In genomic region chr11:73804712-73805111, GRCh38 we compare ENCODE assay signal across 23 cellular contexts.
"Had no signal": no experiment of that assay in that cellular context is flagged by ENCODE, and none has a peak within 500 bp of the region (broad histone marks: within the 10 kb centered on the region; RNA-seq: fewer than 3 reads in every experiment).

No MANE protein-coding gene starts in this region.

- H3K4me3 ChIP-seq: body of pancreas, cardiac muscle cell, hepatocyte, lung, sigmoid colon, smooth muscle cell, transverse colon, uterus had no signal

- H3K27ac Mint-ChIP-seq: activated naive CD4-positive, alpha-beta T cell treated with anti-CD3 and anti-CD28 coated beads for 36 hours; activated T-helper 2 cell treated with anti-CD3 and anti-CD28 coated beads, Interferon-gamma antibody, Interleukin-2, Interleukin-4, amounts not matched to agents 10 μg/mL and 5 μg/mL and 100 μg/mL, durations not matched to agents 14 hours and 24 hours and 36 hours; immature natural killer cell; naive thymus-derived CD4-positive, alpha-beta T cell; stimulated activated naive B cell treated with anti-CD40 and anti-IgM and Interleukin-4, amounts not matched to agents 10 μg/mL and 1 μg/mL and 100 μg/mL, for 72 hours had no signal

- H3K4me2 ChIP-seq: hepatocyte, smooth muscle cell had no signal

- H3K27me3 Mint-ChIP-seq: naive thymus-derived CD4-positive, alpha-beta T cell; stimulated activated naive B cell treated with anti-CD40 and anti-IgM and Interleukin-4, amounts not matched to agents 10 μg/mL and 1 μg/mL and 100 μg/mL, for 72 hours had no signal

- ATAC-seq: activated T-cell treated with anti-CD3 and anti-CD28 coated beads, Interleukin-2, amount 50 U/mL, for 4 hours; body of pancreas; esophagus mucosa; left lobe of liver; naive thymus-derived CD4-positive, alpha-beta T cell; stimulated activated naive B cell treated with anti-CD40 and anti-IgM and Interleukin-4, amounts not matched to agents 10 μg/mL and 1 μg/mL and 100 μg/mL, for 72 hours had no signal

- H2AFZ ChIP-seq: hepatocyte had no signal

- H3K4me3 Mint-ChIP-seq: activated naive CD4-positive, alpha-beta T cell treated with anti-CD3 and anti-CD28 coated beads for 36 hours; activated T-cell treated with anti-CD3 and anti-CD28 coated beads, Interleukin-2, amount 50 U/mL, for 4 hours; immature natural killer cell; naive thymus-derived CD4-positive, alpha-beta T cell; stimulated activated naive B cell treated with anti-CD40 and anti-IgM and Interleukin-4, amounts not matched to agents 10 μg/mL and 1 μg/mL and 100 μg/mL, for 72 hours had no signal

- H3K9me3 Mint-ChIP-seq: activated naive CD4-positive, alpha-beta T cell treated with anti-CD3 and anti-CD28 coated beads for 36 hours; activated T-cell treated with anti-CD3 and anti-CD28 coated beads, Interleukin-2, amount 50 U/mL, for 4 hours; activated T-helper 2 cell treated with anti-CD3 and anti-CD28 coated beads, Interferon-gamma antibody, Interleukin-2, Interleukin-4, amounts not matched to agents 10 μg/mL and 5 μg/mL and 100 μg/mL, durations not matched to agents 14 hours and 24 hours and 36 hours; immature natural killer cell; naive thymus-derived CD4-positive, alpha-beta T cell; stimulated activated naive B cell treated with anti-CD40 and anti-IgM and Interleukin-4, amounts not matched to agents 10 μg/mL and 1 μg/mL and 100 μg/mL, for 72 hours had no signal

- H3K36me3 ChIP-seq: cardiac muscle cell, uterus had no signal

- DNase-seq: activated CD8-positive, alpha-beta memory T cell treated with anti-CD3 and anti-CD28 coated beads, Interleukin-2, amount 50 U/mL, for 48 hours; activated naive CD4-positive, alpha-beta T cell treated with anti-CD3 and anti-CD28 coated beads for 36 hours; activated T-cell treated with anti-CD3 and anti-CD28 coated beads, Interleukin-2, amount 50 U/mL, for 4 hours; body of pancreas; dermis blood vessel endothelial cell; effector memory CD4-positive, alpha-beta T cell; foreskin melanocyte; glutamatergic neuron; immature natural killer cell; naive thymus-derived CD4-positive, alpha-beta T cell; sigmoid colon; stimulated activated CD4-positive, alpha-beta T cell treated with anti-CD3 and anti-CD28 coated beads, Interleukin-15, amount 100 ng/mL, for 24 hours; stimulated activated CD8-positive, alpha-beta memory T cell treated with anti-CD3 and anti-CD28 coated beads, Interleukin-4, amount 100 ng/mL, for 48 hours; stimulated activated naive B cell treated with anti-CD40 and anti-IgM and Interleukin-4, amounts not matched to agents 10 μg/mL and 1 μg/mL and 100 μg/mL, for 72 hours; transverse colon; uterus had no signal

- H3K27ac ChIP-seq: body of pancreas, cardiac muscle cell, hepatocyte, sigmoid colon, transverse colon, uterus had no signal

- H3K27me3 ChIP-seq: body of pancreas, cardiac muscle cell, hepatocyte, sigmoid colon, transverse colon, uterus had no signal

- H3K9me3 ChIP-seq: body of pancreas, sigmoid colon, transverse colon, uterus had no signal

- H3K4me1 ChIP-seq: body of pancreas, sigmoid colon, transverse colon, uterus had no signal
